Comparison of ENCODE assay signal across 5 cellular contexts in the genomic region with DNA sequence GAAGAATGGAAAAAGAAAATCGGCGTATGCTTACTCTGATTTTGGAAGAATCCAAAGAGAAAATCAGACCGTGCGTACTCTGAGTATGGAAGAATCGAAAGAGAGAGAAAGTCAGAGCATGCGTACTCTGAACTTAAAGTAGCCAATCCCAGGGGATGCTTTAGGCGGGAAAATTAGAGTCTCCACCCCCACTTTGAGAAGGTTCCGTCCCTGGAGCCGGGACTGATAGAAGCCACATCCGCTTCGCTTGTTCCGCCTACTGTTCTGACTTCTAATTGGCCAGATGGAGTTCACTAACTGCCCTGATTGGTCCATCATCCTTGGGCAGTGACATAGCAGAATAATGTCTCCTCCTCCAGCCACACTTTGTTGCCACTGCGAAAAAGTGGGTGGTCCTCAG. TPM values are rescaled to one million over a fixed set of nuclear protein-coding genes. Genes with fewer than 3 reads are reported as not detected.
"Had no signal": no experiment of that assay in that cellular context is flagged by ENCODE, and none has a peak within 500 bp of the region (broad histone marks: within the 10 kb centered on the region; RNA-seq: fewer than 3 reads in every experiment).

SSX2 (minus strand) TSS at position 101 of the 400 bp plus-strand sequence. CDS start 1,429 bp downstream, outside the sequence.

RNA-seq across cellular contexts. Expression of gene SSX2, which starts in this region (rescaled TPM):
- total RNA-seq: GM23248, H1, H4, H9, HFFc6 had no signal
- polyA plus RNA-seq: GM23248, H1 had no signal
